Comparison of ENCODE assay signal across 29 cellular contexts in genomic region chr7:2540641-2541051, GRCh38. TPM values are rescaled to one million over a fixed set of nuclear protein-coding genes. Genes with fewer than 3 reads are reported as not detected.
DNase-seq lines count a peak whose midpoint lies in the region; ATAC-seq, FAIRE-seq and TF ChIP-seq lines count a peak whose summit lies in the region.
"Had no signal": no experiment of that assay in that cellular context is flagged by ENCODE, and none has a peak within 500 bp of the region (broad histone marks: within the 10 kb centered on the region; RNA-seq: fewer than 3 reads in every experiment).

No MANE protein-coding gene starts in this region.

- H3K36me3 Mint-ChIP-seq in activated T-cell treated with anti-CD3 and anti-CD28 coated beads, Interleukin-2, amount 50 U/mL, for 24 hours (ENCODE audit: low read depth): peaks cover 62% of the 10 kb centered on the region

- no peaks in the 10 kb centered on the region for H3K4me1 Mint-ChIP-seq in activated T-cell treated with anti-CD3 and anti-CD28 coated beads, Interleukin-2, amount 50 U/mL, for 24 hours (ENCODE audit: low read depth)
- H3K4me1 Mint-ChIP-seq: activated CD4-positive, alpha-beta T cell treated with anti-CD3 and anti-CD28 coated beads, Interleukin-2, amount 10 ng/mL, durations not matched to agents 7 days and 5 days; nephron progenitor cell had no signal

- no peak for FAIRE-seq in kidney (lab: Jason Lieb, UNC)
- FAIRE-seq: A549, frontal cortex, keratinocyte had no signal

- H3K4me3 ChIP-seq in NB4 (ENCODE audit: low read depth, low read length): no peak overlapping the region
- no peak overlapping the region for H3K4me3 ChIP-seq in kidney (ENCODE audit: low read length in 2 of 2)
- no peak overlapping the region for H3K4me3 ChIP-seq in suprapubic skin
- H3K4me3 ChIP-seq in thyroid gland (replicated peaks in 1 of 3): no peak overlapping the region
- H3K4me3 ChIP-seq: A549, ascending aorta, BLaER1, skin epidermis, upper lobe of left lung had no signal

- H3K27me3 Mint-ChIP-seq in activated T-cell treated with anti-CD3 and anti-CD28 coated beads, Interleukin-2, amount 50 U/mL, for 24 hours: no peaks in the 10 kb centered on the region
- H3K27me3 Mint-ChIP-seq: activated CD4-positive, alpha-beta T cell treated with anti-CD3 and anti-CD28 coated beads, Interleukin-2, amount 10 ng/mL, durations not matched to agents 7 days and 5 days; progenitor cell of endocrine pancreas; stimulated activated naive CD8-positive, alpha-beta T cell treated with anti-CD3 and anti-CD28 coated beads, Interleukin-15, Interleukin-2, amounts not matched to agents 100 ng/mL and 50 ng/mL, for 24 hours had no signal

- H3K4me1 ChIP-seq in kidney (ENCODE audit: control insufficient read depth in 1 of 2, insufficient read depth in 1 of 2, low read depth in 1 of 2, low read length in 2 of 2) (no peaks in the 10 kb centered on the region), suprapubic skin (no peaks in the 10 kb centered on the region), thyroid gland (no peaks in the 10 kb centered on the region)
- H3K4me1 ChIP-seq: A549, ascending aorta, upper lobe of left lung had no signal

- no peak for DNase-seq in activated T-cell treated with anti-CD3 and anti-CD28 coated beads, Interleukin-2, amount 50 U/mL, for 24 hours
- DNase-seq in activated T-cell treated with anti-CD3 and anti-CD28 coated beads, Interleukin-2, amount 50 U/mL, for 1 hour: no peak
- DNase-seq in NB4 (ENCODE audit: low read depth) (peak; percentile 8), kidney (peak; percentile 76), suprapubic skin (ENCODE audit: low spot score in 2 of 2) (peak; percentile 61 to 80), thyroid gland (no peak), HCEC 1CT (no peak)
- DNase-seq: activated CD4-positive, alpha-beta T cell treated with anti-CD3 and anti-CD28 coated beads, Interleukin-2, amount 10 ng/mL, durations not matched to agents 7 days and 5 days; activated CD8-positive, alpha-beta memory T cell treated with anti-CD3 and anti-CD28 coated beads, Interleukin-2, amount 50 U/mL, for 48 hours; activated naive CD4-positive, alpha-beta T cell; effector CD4-positive, alpha-beta T cell; hypothalamus; mesendoderm; NCI-H1105 treated with DMSO at 0.1 percent for 48 hours; NCI-H2081; NCI-H69; nephron progenitor cell; SHP77; stimulated activated CD4-positive, alpha-beta T cell treated with anti-CD3 and anti-CD28 coated beads, Interleukin-2, amount 100 ng/mL, for 24 hours had no signal

- peak overlapping the region; percentile 40 for H3K27ac Mint-ChIP-seq in activated T-cell treated with anti-CD3 and anti-CD28 coated beads, Interleukin-2, amount 50 U/mL, for 24 hours
- H3K27ac Mint-ChIP-seq: activated CD4-positive, alpha-beta T cell treated with anti-CD3 and anti-CD28 coated beads, Interleukin-2, amount 10 ng/mL, durations not matched to agents 7 days and 5 days; nephron progenitor cell; progenitor cell of endocrine pancreas; stimulated activated naive CD8-positive, alpha-beta T cell treated with anti-CD3 and anti-CD28 coated beads, Interleukin-15, Interleukin-2, amounts not matched to agents 100 ng/mL and 50 ng/mL, for 24 hours had no signal

- no peak overlapping the region for H3K27ac ChIP-seq in kidney (ENCODE audit: low read depth in 2 of 2, low read length in 2 of 2)
- no peak overlapping the region for H3K27ac ChIP-seq in suprapubic skin
- no peak overlapping the region for H3K27ac ChIP-seq in thyroid gland
- H3K27ac ChIP-seq: A549, ascending aorta, BLaER1, skin epidermis, upper lobe of left lung had no signal

- H3K36me3 ChIP-seq in kidney (ENCODE audit: control insufficient read depth in 1 of 2, insufficient read depth in 2 of 2, low read length in 2 of 2): peaks cover 3 to 6% of the 10 kb centered on the region in 2 donors
- H3K36me3 ChIP-seq in suprapubic skin: peaks cover 73% of the 10 kb centered on the region
- H3K36me3 ChIP-seq in thyroid gland: peaks cover 38 to 43% of the 10 kb centered on the region in 2 donors

- no peaks in the 10 kb centered on the region for H3K9me3 Mint-ChIP-seq in activated T-cell treated with anti-CD3 and anti-CD28 coated beads, Interleukin-2, amount 50 U/mL, for 24 hours
- H3K9me3 Mint-ChIP-seq: activated CD4-positive, alpha-beta T cell treated with anti-CD3 and anti-CD28 coated beads, Interleukin-2, amount 10 ng/mL, durations not matched to agents 7 days and 5 days; nephron progenitor cell; stimulated activated naive CD8-positive, alpha-beta T cell treated with anti-CD3 and anti-CD28 coated beads, Interleukin-15, Interleukin-2, amounts not matched to agents 100 ng/mL and 50 ng/mL, for 24 hours had no signal

- no peak overlapping the region for H3K4me3 Mint-ChIP-seq in activated T-cell treated with anti-CD3 and anti-CD28 coated beads, Interleukin-2, amount 50 U/mL, for 24 hours
- H3K4me3 Mint-ChIP-seq: activated CD4-positive, alpha-beta T cell treated with anti-CD3 and anti-CD28 coated beads, Interleukin-2, amount 10 ng/mL, durations not matched to agents 7 days and 5 days; nephron progenitor cell; stimulated activated naive CD8-positive, alpha-beta T cell treated with anti-CD3 and anti-CD28 coated beads, Interleukin-15, Interleukin-2, amounts not matched to agents 100 ng/mL and 50 ng/mL, for 24 hours had no signal

- TF ChIP-seq POLR2A in NB4 (IDR thresholded peaks at IDR 0.05; ENCODE audit: extremely low read depth, insufficient read length): no peak
- no peak for TF ChIP-seq POLR2A in suprapubic skin (IDR thresholded peaks at IDR 0.05)
- TF ChIP-seq POLR2A in thyroid gland (IDR thresholded peaks at IDR 0.05): no peak

- H3K27me3 ChIP-seq in suprapubic skin (no peaks in the 10 kb centered on the region), thyroid gland (no peaks in the 10 kb centered on the region)
- H3K27me3 ChIP-seq: ascending aorta, BLaER1, upper lobe of left lung had no signal

- WGBS in suprapubic skin: 87% methylated on average over 18 of the region's 19 CpGs
- WGBS in thyroid gland, 2 donors: 95% methylated on average over 10 to 15 of the region's 19 CpGs

- no peak for TF ChIP-seq CTCF in NB4 (IDR thresholded peaks at IDR 0.05; ENCODE audit: low read depth, low read length)
- TF ChIP-seq CTCF in kidney (IDR thresholded peaks at IDR 0.05; ENCODE audit: borderline replicate concordance, extremely low read depth, insufficient read depth): no peak
- no peak for TF ChIP-seq CTCF in suprapubic skin (IDR thresholded peaks at IDR 0.05)
- no peak for TF ChIP-seq CTCF in thyroid gland (IDR thresholded peaks at IDR 0.05)

- intact Hi-C loops in kidney (cut with DNase I) (no loop called here), thyroid gland (cut with DNase I) (no loop called here)

- H3K9ac ChIP-seq in kidney (ENCODE audit: low read length in 2 of 2): no peak overlapping the region
- H3K9ac ChIP-seq: BLaER1 had no signal

- H3K9me3 ChIP-seq in kidney (ENCODE audit: control insufficient read depth in 1 of 2, low read length in 2 of 2) (no peaks in the 10 kb centered on the region), suprapubic skin (no peaks in the 10 kb centered on the region), thyroid gland (no peaks in the 10 kb centered on the region)
- H3K9me3 ChIP-seq: A549, ascending aorta, BLaER1, upper lobe of left lung had no signal

- TF ChIP-seq EP300 in suprapubic skin (IDR thresholded peaks at IDR 0.05): no peak

- ATAC-seq in GM19452 (IDR thresholded peaks at IDR 0.05; ENCODE audit: unreplicated experiment): no peak

RNA-seq across cellular contexts. Expression of gene BRAT1, which starts 14.7 kb away (rescaled TPM):
- total RNA-seq in kidney (23.7 TPM), suprapubic skin (10 to 100 TPM; 51.5 to 79.3 (median 63.3) TPM), thyroid gland (10 to 100 TPM; 37.2 to 51.8 (median 45.6) TPM)
- polyA plus RNA-seq in kidney (ENCODE audit: insufficient read depth, low read depth, low replicate concordance): 18.7 TPM

RNA-seq across cellular contexts. Expression of gene IQCE, which starts 18.1 kb away (rescaled TPM):
- 27.8 TPM for total RNA-seq in kidney
- polyA plus RNA-seq in kidney (ENCODE audit: insufficient read depth, low read depth, low replicate concordance): 6.1 TPM
- 10 to 100 TPM; 10.1 to 18.8 (median 15.7) TPM for total RNA-seq in suprapubic skin
- 10 to 100 TPM; 16.0 to 40.2 (median 37.2) TPM for total RNA-seq in thyroid gland

RNA-seq across cellular contexts. Expression of gene LFNG, which starts 21.1 kb away (rescaled TPM):
- total RNA-seq in kidney (18.4 TPM), suprapubic skin (100 to 1,000 TPM; 105 to 198 (median 150) TPM), thyroid gland (1 to 10 TPM; 3.8 to 6.1 (median 4.8) TPM)
- polyA plus RNA-seq in kidney (ENCODE audit: insufficient read depth, low read depth, low replicate concordance): 5.0 TPM

Comparison
In these comparisons a context has a peak if more than half of its experiments do, and no peak if none do; other contexts are left out.
1. DNase-seq: peak in NB4 (single experiment), kidney (single experiment) and suprapubic skin (2 of 2); none in activated T-cell treated with anti-CD3 and anti-CD28 coated beads, Interleukin-2, amount 50 U/mL, for 24 hours (single experiment), activated T-cell treated with anti-CD3 and anti-CD28 coated beads, Interleukin-2, amount 50 U/mL, for 1 hour (single experiment), thyroid gland (0 of 2) and HCEC 1CT (single experiment).